18 cellular contexts compared by ENCODE assay signal in the genomic region with DNA sequence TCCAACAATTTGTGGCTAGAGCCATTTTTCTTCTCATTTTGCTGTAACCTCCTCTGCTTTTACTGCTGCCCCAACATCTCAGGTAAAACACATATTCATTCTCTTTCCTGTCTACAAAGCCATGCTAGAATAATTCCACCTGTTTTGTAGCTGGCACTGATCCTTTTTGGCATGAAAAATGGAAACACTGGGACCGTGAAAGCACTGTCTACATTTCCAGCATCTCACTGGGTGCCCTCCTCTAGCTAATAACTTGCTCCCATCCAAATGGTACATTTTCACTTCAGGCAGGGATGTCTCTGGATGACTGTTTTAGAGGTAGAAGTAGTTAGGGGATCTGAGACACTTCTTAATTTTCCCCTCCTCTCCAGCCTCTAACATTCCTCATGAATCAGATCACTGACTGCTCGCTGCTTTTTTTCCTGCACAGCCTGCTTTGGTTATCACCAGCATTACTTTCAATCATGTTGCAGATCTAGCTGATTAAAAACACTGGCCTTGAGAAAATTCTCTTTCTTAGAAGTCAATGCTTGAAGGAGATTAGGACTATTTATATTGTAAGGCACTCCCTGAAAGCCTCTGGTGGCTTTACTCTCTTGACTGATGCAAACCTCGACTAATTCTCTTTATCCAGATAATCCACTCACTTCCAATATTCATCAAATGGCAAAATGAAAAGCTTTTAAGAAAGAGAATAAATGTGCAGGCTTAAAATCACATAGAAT.
A peak's percentile ranks its signal among the peaks of the same experiment; 100 is the strongest.
DNase-seq lines count a peak whose midpoint lies in the region; ATAC-seq, FAIRE-seq and TF ChIP-seq lines count a peak whose summit lies in the region.
"Had no signal": no experiment of that assay in that cellular context is flagged by ENCODE, and none has a peak within 500 bp of the region (broad histone marks: within the 10 kb centered on the region; RNA-seq: fewer than 3 reads in every experiment).

No MANE protein-coding gene starts in this region.

- ATAC-seq in activated CD4-positive, alpha-beta T cell treated with anti-CD3 and anti-CD28 coated beads for 36 hours: no peak
- ATAC-seq: Panc1, Right ventricle myocardium inferior had no signal

- intact Hi-C loops in head of caudate nucleus (cut with DNase I): no loop called here
- intact Hi-C loops in activated CD4-positive, alpha-beta T cell treated with anti-CD3 and anti-CD28 coated beads for 36 hours (cut with DNase I, micrococcal nuclease): no loop called here

- no peaks in the 10 kb centered on the region for H3K79me2 ChIP-seq in neural progenitor cell (ENCODE audit: low read depth)

- H3K4me2 ChIP-seq in neural progenitor cell: no peak overlapping the region

- no peaks in the 10 kb centered on the region for H3F3A ChIP-seq in neural progenitor cell (ENCODE audit: low read depth)

- peak; percentile 77 for FAIRE-seq in H54 (lab: Jason Lieb, UNC)

- H3K9me3 ChIP-seq in neural progenitor cell (ENCODE audit: low read depth): no peaks in the 10 kb centered on the region

- H3K9ac ChIP-seq in neural progenitor cell: no peak overlapping the region

- H3K27ac ChIP-seq in neural progenitor cell: no peak overlapping the region
- H3K27ac ChIP-seq: SK-N-MC had no signal

- no peak overlapping the region for H3K4me3 ChIP-seq in neural progenitor cell
- H3K4me3 ChIP-seq: SK-N-MC had no signal

- H3K27ac Mint-ChIP-seq in brain (peak overlapping the region in 3 of 5 experiments; percentile 17 to 56 (median 52)), neural progenitor cell (peak overlapping the region; percentile 88)
- H3K27ac Mint-ChIP-seq in activated CD4-positive, alpha-beta T cell treated with anti-CD3 and anti-CD28 coated beads for 36 hours: no peak overlapping the region
- H3K27ac Mint-ChIP-seq: CD14-positive monocyte had no signal

- H3K27me3 Mint-ChIP-seq in brain (no peaks in the 10 kb centered on the region), neural progenitor cell (ENCODE audit: insufficient read depth, low read depth) (no peaks in the 10 kb centered on the region)
- no peaks in the 10 kb centered on the region for H3K27me3 Mint-ChIP-seq in activated CD4-positive, alpha-beta T cell treated with anti-CD3 and anti-CD28 coated beads for 36 hours

- POLR2A ChIA-PET in activated CD4-positive, alpha-beta T cell treated with anti-CD3 and anti-CD28 coated beads for 36 hours (lab: Charles Lee): no interaction called here

- no peaks in the 10 kb centered on the region for H3K36me3 Mint-ChIP-seq in brain
- no peaks in the 10 kb centered on the region for H3K36me3 Mint-ChIP-seq in neural progenitor cell
- no peaks in the 10 kb centered on the region for H3K36me3 Mint-ChIP-seq in activated CD4-positive, alpha-beta T cell treated with anti-CD3 and anti-CD28 coated beads for 36 hours (ENCODE audit: low read depth)
- H3K36me3 Mint-ChIP-seq: CD14-positive monocyte had no signal

- H3K4me1 Mint-ChIP-seq in brain (peaks cover 8% of the 10 kb centered on the region), neural progenitor cell (peaks cover 11% of the 10 kb centered on the region)
- no peaks in the 10 kb centered on the region for H3K4me1 Mint-ChIP-seq in activated CD4-positive, alpha-beta T cell treated with anti-CD3 and anti-CD28 coated beads for 36 hours
- H3K4me1 Mint-ChIP-seq: CD14-positive monocyte had no signal

- TF ChIP-seq POLR2A in H54 (IDR thresholded peaks at IDR 0.05; ENCODE audit: low read depth, low read length): no peak

- H3K4me3 Mint-ChIP-seq in brain: peak overlapping the region in 1 of 5 experiments; percentile 16
- H3K4me3 Mint-ChIP-seq in neural progenitor cell: no peak overlapping the region
- H3K4me3 Mint-ChIP-seq in activated CD4-positive, alpha-beta T cell treated with anti-CD3 and anti-CD28 coated beads for 36 hours: no peak overlapping the region
- H3K4me3 Mint-ChIP-seq: CD14-positive monocyte had no signal

- H3K4me1 ChIP-seq in neural progenitor cell: peaks cover 8% of the 10 kb centered on the region

- no peak for DNase-seq in H54 (ENCODE audit: insufficient read length, low spot score)
- peak; percentile 19 for DNase-seq in NCI-H446 treated with DMSO at 0.1 percent for 48 hours (lab: John Stamatoyannopoulos, UW)
- DNase-seq in neural progenitor cell (ENCODE audit: low spot score): no peak
- DNase-seq in head of caudate nucleus: no peak
- no peak for DNase-seq in NOMO-1 treated with DMSO at 0.1 percent for 48 hours (lab: John Stamatoyannopoulos, UW; ENCODE audit: unreplicated experiment)
- DNase-seq in activated CD4-positive, alpha-beta T cell treated with anti-CD3 and anti-CD28 coated beads for 36 hours: no peak
- DNase-seq: ACHN, AML-193, COR-L47, DMS53, NCI-H1417, NCI-H2029, T-helper 1 cell had no signal

- H3K36me3 ChIP-seq in neural progenitor cell: no peaks in the 10 kb centered on the region

- no peak overlapping the region for H2AFZ ChIP-seq in neural progenitor cell (replicated peaks)

- CTCF ChIA-PET in activated CD4-positive, alpha-beta T cell treated with anti-CD3 and anti-CD28 coated beads for 36 hours (lab: Charles Lee): interaction anchor here (0.6 kb wide), 1 partner anchor 949 kb away, joined by 3 read pairs; no protein-coding TSS in a partner anchor

- no peaks in the 10 kb centered on the region for H3K27me3 ChIP-seq in neural progenitor cell

- H3K9me3 Mint-ChIP-seq in brain (no peaks in the 10 kb centered on the region), neural progenitor cell (no peaks in the 10 kb centered on the region)
- peaks cover 2% of the 10 kb centered on the region for H3K9me3 Mint-ChIP-seq in activated CD4-positive, alpha-beta T cell treated with anti-CD3 and anti-CD28 coated beads for 36 hours (ENCODE audit: low read depth)

- TF ChIP-seq CTCF in brain (conservative IDR thresholded peaks at IDR 0.05): no peak
- no peak for TF ChIP-seq CTCF in neural progenitor cell (IDR thresholded peaks at IDR 0.05)

- H4K20me1 ChIP-seq in neural progenitor cell (ENCODE audit: low read depth): no peaks in the 10 kb centered on the region
